8 cellular contexts compared by ENCODE assay signal in genomic region chr2:225889452-225889851, GRCh38.
A peak's percentile ranks its signal among the peaks of the same experiment; 100 is the strongest.
DNase-seq lines count a peak whose midpoint lies in the region; ATAC-seq and TF ChIP-seq lines count a peak whose summit lies in the region.

No MANE protein-coding gene starts in this region.

- H3K27me3 ChIP-seq in A673 (replicated peaks; ENCODE audit: insufficient read depth, low read depth, low read length, poor library complexity) (no peaks in the 10 kb centered on the region), brain microvascular endothelial cell (replicated peaks) (no peaks in the 10 kb centered on the region), vagina (no peaks in the 10 kb centered on the region), MG63 (no peaks in the 10 kb centered on the region)

- peak; percentile 67 for ATAC-seq in HG02763 (IDR thresholded peaks at IDR 0.05; ENCODE audit: unreplicated experiment)

- H3K4me1 ChIP-seq in A673 (ENCODE audit: insufficient read depth, low read length, poor library complexity, severe bottlenecking) (peaks cover 7% of the 10 kb centered on the region), vagina (no peaks in the 10 kb centered on the region)

- POLR2A ChIA-PET in A673 (lab: Charles Lee; ENCODE audit: low non-redundant PET), result no interaction called here

- H3K27ac ChIP-seq in A673 (ENCODE audit: low read depth, low read length, poor library complexity, severe bottlenecking) (no peak overlapping the region), brain microvascular endothelial cell (no peak overlapping the region), vagina (no peak overlapping the region)

- in situ Hi-C loops in brain microvascular endothelial cell (cut with HindIII; ENCODE audit: low pct_ligation_motif_present, low sequenced_read_pairs), result no loop called here

- H3K36me3 ChIP-seq in A673 (ENCODE audit: insufficient read depth, low read length, poor library complexity, severe bottlenecking) (no peaks in the 10 kb centered on the region), brain microvascular endothelial cell (replicated peaks) (no peaks in the 10 kb centered on the region), vagina (no peaks in the 10 kb centered on the region), MG63 (no peaks in the 10 kb centered on the region)

- CTCF ChIA-PET in A673 (lab: Charles Lee), result interaction anchor here (0.6 kb wide), 2 partner anchors 113 to 224 kb away, joined by 3 to 6 read pairs; no protein-coding TSS in a partner anchor

- TF ChIP-seq CTCF in A673 (conservative IDR thresholded peaks at IDR 0.05; ENCODE audit: low read depth, low read length), result peak; percentile 82
- peak; percentile 47; the same call in 1 of the 2 replicates for TF ChIP-seq CTCF in GM12874 (IDR thresholded peaks at IDR 0.05; ENCODE audit: insufficient read depth, low read depth, low read length)
- TF ChIP-seq CTCF in brain microvascular endothelial cell (IDR thresholded peaks at IDR 0.05; ENCODE audit: low read depth, low read length, missing control alignments), result peak; percentile 67
- TF ChIP-seq CTCF in vagina (IDR thresholded peaks at IDR 0.05), result peak in 2 of 3 experiments; percentile 26 to 83

- no TSS peak for BruUV-seq in A673 (replicated peaks; lab: Mats Ljungman, UMichigan)

- no peaks in the 10 kb centered on the region for H3K9me3 ChIP-seq in A673 (ENCODE audit: low read depth, low read length, poor library complexity, severe bottlenecking)
- no peaks in the 10 kb centered on the region for H3K9me3 ChIP-seq in vagina
- no peaks in the 10 kb centered on the region for H3K9me3 ChIP-seq in MG63

- intact Hi-C loops in A673 (cut with micrococcal nuclease; ENCODE audit: unreplicated experiment), result loop anchor here (2.0 to 10.0 kb wide), 4 partner anchors 222 to 909 kb away; partner anchors contain the start of gene IRS1
- intact Hi-C loops in vagina (cut with DNase I), result no loop called here

- TF ChIP-seq POLR2A in vagina (IDR thresholded peaks at IDR 0.05), result no peak

- H3K4me3 ChIP-seq in A673 (ENCODE audit: low read depth, low read length, poor library complexity, severe bottlenecking) (no peak overlapping the region), brain microvascular endothelial cell (ENCODE audit: low read depth, low read length) (no peak overlapping the region), vagina (no peak overlapping the region), MG63 (no peak overlapping the region)

- DNase-seq in A673 (ENCODE audit: low spot score), result peak; percentile 75
- peak; percentile 17 for DNase-seq in NCI-H2171 treated with DMSO at 0.1 percent for 48 hours (lab: John Stamatoyannopoulos, UW)
- DNase-seq in brain microvascular endothelial cell, result peak; percentile 61
- DNase-seq in left kidney (ENCODE audit: low read depth, low spot score), result peak; percentile 55
- no peak for DNase-seq in vagina (ENCODE audit: extremely low spot score in 2 of 2)
- DNase-seq in MG63, result no peak

Comparison
In these comparisons a context has a peak if more than half of its experiments do, and no peak if none do; other contexts are left out.
1. DNase-seq: peak in A673 (single experiment), NCI-H2171 treated with DMSO at 0.1 percent for 48 hours (single experiment), brain microvascular endothelial cell (single experiment) and left kidney (single experiment); none in vagina (0 of 2) and MG63 (single experiment).
2. Peak in every context shown above with its lines, with median percentiles within 50 percentile points of each other: CTCF ChIP-seq.